Comparison of ENCODE assay signal across 8 cellular contexts in genomic region chr1:205588691-205589445, GRCh38. TPM values are rescaled to one million over a fixed set of nuclear protein-coding genes. Genes with fewer than 3 reads are reported as not detected.
DNase-seq lines count a peak whose midpoint lies in the region; ATAC-seq and TF ChIP-seq lines count a peak whose summit lies in the region.

No MANE protein-coding gene starts in this region.

- H3K4me1 Mint-ChIP-seq in naive thymus-derived CD8-positive, alpha-beta T cell, result peaks cover 21 to 29% (median 28%) of the 10 kb centered on the region in 4 donors

- H4K20me1 ChIP-seq in Karpas-422 (ENCODE audit: insufficient read depth, low read depth, low read length), result no peaks in the 10 kb centered on the region

- no peaks in the 10 kb centered on the region for H3K27me3 ChIP-seq in Karpas-422 (ENCODE audit: low read length)

- no peaks in the 10 kb centered on the region for H3K36me3 Mint-ChIP-seq in naive thymus-derived CD8-positive, alpha-beta T cell

- no peak overlapping the region for H2AFZ ChIP-seq in Karpas-422 (ENCODE audit: low read length)

- H3K4me1 ChIP-seq in Karpas-422 (ENCODE audit: low read length), result peaks cover 22% of the 10 kb centered on the region

- in situ Hi-C loops in astrocyte of the cerebellum (cut with HindIII; ENCODE audit: low sequenced_read_pairs), result loop anchor here (5.0 kb wide), 2 partner anchors 63 to 123 kb away; no protein-coding TSS in a partner anchor

- peak overlapping the region in 8 of 10 donors; percentile 27 to 80 (median 65) for H3K27ac Mint-ChIP-seq in naive thymus-derived CD8-positive, alpha-beta T cell

- H3K4me3 ChIP-seq in Karpas-422 (ENCODE audit: low read length), result no peak overlapping the region
- H3K4me3 ChIP-seq in astrocyte of the cerebellum (ENCODE audit: low read depth, low read length), result no peak overlapping the region

- H3K79me2 ChIP-seq in Karpas-422 (ENCODE audit: low read length), result no peaks in the 10 kb centered on the region

- no peak overlapping the region for H3K27ac ChIP-seq in Karpas-422 (ENCODE audit: low read length)

- peak overlapping the region in 1 of 10 donors; percentile 29 for H3K4me3 Mint-ChIP-seq in naive thymus-derived CD8-positive, alpha-beta T cell

- H3K36me3 ChIP-seq in Karpas-422 (ENCODE audit: insufficient read depth, low read length), result no peaks in the 10 kb centered on the region

- H3K27me3 Mint-ChIP-seq in naive thymus-derived CD8-positive, alpha-beta T cell, result no peaks in the 10 kb centered on the region

- no peaks in the 10 kb centered on the region for H3K9me3 ChIP-seq in Karpas-422 (ENCODE audit: low read length)

- peak; percentile 33 to 46 for DNase-seq in activated CD4-positive, alpha-beta T cell treated with anti-CD3 and anti-CD28 coated beads, Interleukin-2, amount 50 U/mL, for 48 hours
- no peak for DNase-seq in activated CD4-positive, alpha-beta T cell treated with anti-CD3 and anti-CD28 coated beads for 1 hour
- peak; percentile 80 for DNase-seq in Karpas-422
- no peak for DNase-seq in astrocyte of the cerebellum (ENCODE audit: low read depth)
- DNase-seq in naive thymus-derived CD8-positive, alpha-beta T cell, result peak in 1 of 10 donors; percentile 56
- no peak for DNase-seq in central memory CD4-positive, alpha-beta T cell
- DNase-seq in NCI-H1048 (lab: John Stamatoyannopoulos, UW), result no peak

- H3K4me2 ChIP-seq in Karpas-422 (ENCODE audit: low read depth, low read length, poor library complexity, severe bottlenecking), result no peak overlapping the region

- POLR2A ChIA-PET in naive thymus-derived CD8-positive, alpha-beta T cell (lab: Charles Lee), result interaction anchor here (9.3 kb wide), 1 partner anchor 43 kb away, joined by 269 read pairs; the partner anchor contains the start of gene ELK4

- H3K9me2 ChIP-seq in Karpas-422 (replicated peaks; ENCODE audit: insufficient read depth, low read length), result no peaks in the 10 kb centered on the region

- H3K9me3 Mint-ChIP-seq in naive thymus-derived CD8-positive, alpha-beta T cell, result no peaks in the 10 kb centered on the region

- no peak overlapping the region for H3K9ac ChIP-seq in Karpas-422 (ENCODE audit: low read length)

- no peak for ATAC-seq in naive thymus-derived CD8-positive, alpha-beta T cell
- ATAC-seq in GM18873 (IDR thresholded peaks at IDR 0.05; ENCODE audit: low FRiP score, unreplicated experiment), result no peak

- TF ChIP-seq CTCF in astrocyte of the cerebellum (IDR thresholded peaks at IDR 0.05; ENCODE audit: low read depth, low read length, missing control alignments), result peak; percentile 62

RNA-seq across cellular contexts. Expression of gene ELK4, which starts 42.9 kb away (rescaled TPM):
- 24.4 and 57.3 TPM in 2 replicates for total RNA-seq in Karpas-422 (2014; rRNA removed; shearing (Covaris generic); ENCODE audit: low replicate concordance)
- total RNA-seq in naive thymus-derived CD8-positive, alpha-beta T cell, result 100 to 1,000 TPM; 194 to 204 TPM
- polyA plus RNA-seq in naive thymus-derived CD8-positive, alpha-beta T cell, result 1 to 10 TPM; 4.5 to 8.3 (median 5.8) TPM

Comparison
In these comparisons a context has a peak if more than half of its experiments do, and no peak if none do; other contexts are left out.
1. DNase-seq: peak in activated CD4-positive, alpha-beta T cell treated with anti-CD3 and anti-CD28 coated beads, Interleukin-2, amount 50 U/mL, for 48 hours (2 of 2) and Karpas-422 (single experiment); none in activated CD4-positive, alpha-beta T cell treated with anti-CD3 and anti-CD28 coated beads for 1 hour (single experiment), astrocyte of the cerebellum (single experiment), central memory CD4-positive, alpha-beta T cell (single experiment) and NCI-H1048 (single experiment).